ENCODE assay signal across 8 cellular contexts in the genomic region with DNA sequence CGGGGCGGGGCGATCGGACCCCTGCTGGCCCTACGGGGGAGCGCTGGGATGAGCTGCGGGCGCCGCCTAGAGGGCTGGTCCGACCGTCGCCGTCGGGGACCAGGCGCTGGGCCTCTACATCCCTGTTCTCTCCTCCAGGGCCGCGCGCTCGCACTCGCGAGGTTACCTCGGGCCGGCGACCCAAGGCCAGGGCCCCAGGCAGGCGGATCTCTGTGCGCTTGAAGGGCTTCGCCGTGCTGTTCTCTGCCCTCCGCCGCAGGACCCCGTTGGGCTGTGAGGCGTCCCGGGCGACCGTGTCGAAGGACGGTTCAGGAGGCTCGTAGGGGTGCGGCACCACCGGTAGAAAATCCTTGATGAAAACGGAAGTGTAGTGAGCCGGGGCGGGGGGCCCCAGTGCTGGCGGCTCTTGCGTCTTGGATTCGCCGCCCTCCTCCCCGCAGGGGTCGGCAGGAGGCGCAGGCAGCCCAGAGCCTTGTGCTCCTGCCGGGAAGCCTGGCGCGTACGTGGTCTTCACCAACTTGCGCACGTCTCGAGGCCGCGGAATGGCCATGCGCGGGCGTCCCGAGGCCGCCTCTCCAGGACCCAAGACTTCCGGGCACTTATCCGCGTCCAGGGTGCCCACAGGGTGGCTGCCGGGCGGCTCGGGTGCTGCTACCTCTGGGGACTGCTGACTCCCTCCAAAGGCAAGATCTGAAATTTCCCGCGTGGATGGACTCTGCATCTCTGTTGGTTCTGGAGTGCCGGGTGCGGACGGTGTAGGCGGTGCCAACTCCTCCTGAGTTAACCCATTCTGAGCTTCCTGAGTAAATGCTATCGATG. TPM values are rescaled to one million over a fixed set of nuclear protein-coding genes. Genes with fewer than 3 reads are reported as not detected.
A peak's percentile ranks its signal among the peaks of the same experiment; 100 is the strongest.
DNase-seq lines count a peak whose midpoint lies in the region; ATAC-seq, FAIRE-seq and TF ChIP-seq lines count a peak whose summit lies in the region.

No MANE protein-coding gene starts in this region.

- FAIRE-seq in HepG2 (lab: Jason Lieb, UNC): no peak
- no peak for FAIRE-seq in pancreas (lab: Jason Lieb, UNC)

- H3K79me2 ChIP-seq in HepG2 (ENCODE audit: insufficient read depth, low read length): no peaks in the 10 kb centered on the region
- no peaks in the 10 kb centered on the region for H3K79me2 ChIP-seq in fibroblast of lung (ENCODE audit: control insufficient read depth, insufficient read depth, low read length)

- intact Hi-C loops in HepG2 (cut with micrococcal nuclease; ENCODE audit: unreplicated experiment) (no loop called here), pancreas (cut with DNase I) (no loop called here)

- ATAC-seq in HepG2 (no peak), HG02943 (IDR thresholded peaks at IDR 0.05; ENCODE audit: low read depth, unreplicated experiment) (peak; percentile 43), pancreas (peak; percentile 43 to 72 (median 66))

- H2AFZ ChIP-seq in HepG2 (ENCODE audit: low read length) (no peak overlapping the region), fibroblast of lung (ENCODE audit: low read length) (no peak overlapping the region)

- H3K4me3 ChIP-seq in liver (ENCODE audit: low read depth in 1 of 3, low read length in 3 of 3): peak overlapping the region in 2 of 3 donors; percentile 53 to 59
- H3K4me3 ChIP-seq in HepG2 (replicated peaks in 1 of 3; ENCODE audit: insufficient read depth in 1 of 3, low read depth in 2 of 3, low read length in 3 of 3): no peak overlapping the region
- peak overlapping the region in 3 of 4 experiments; percentile 2 to 51 (median 42) for H3K4me3 ChIP-seq in fibroblast of lung (replicated peaks in 1 of 4; ENCODE audit: control extremely low read depth in 1 of 4, insufficient read depth in 1 of 4, low read depth in 3 of 4, low read length in 4 of 4)
- peak overlapping the region; percentile 7 to 47 (median 22) for H3K4me3 ChIP-seq in pancreas

- no peaks in the 10 kb centered on the region for H3K9me3 ChIP-seq in liver (ENCODE audit: control insufficient read depth in 4 of 4, low read length in 3 of 4)
- no peaks in the 10 kb centered on the region for H3K9me3 ChIP-seq in HepG2 (ENCODE audit: low read length)
- H3K9me3 ChIP-seq in fibroblast of lung (ENCODE audit: control insufficient read depth, insufficient read depth, low read depth, low read length): no peaks in the 10 kb centered on the region
- no peaks in the 10 kb centered on the region for H3K9me3 ChIP-seq in pancreas

- H3K4me1 ChIP-seq in liver (ENCODE audit: control insufficient read depth in 4 of 4, insufficient read depth in 4 of 4, low read length in 3 of 4): peaks cover 9 to 19% (median 17%) of the 10 kb centered on the region in 4 donors
- H3K4me1 ChIP-seq in HepG2 (ENCODE audit: insufficient read depth, low read length): peaks cover 43% of the 10 kb centered on the region
- peaks cover 8% of the 10 kb centered on the region for H3K4me1 ChIP-seq in fibroblast of lung (ENCODE audit: control insufficient read depth, extremely low read depth, insufficient read depth, low read length)
- peaks cover 0 to 6% (median 0%) of the 10 kb centered on the region in 3 donors for H3K4me1 ChIP-seq in pancreas

- peaks cover 0 to 3% (median 0%) of the 10 kb centered on the region in 4 donors for H3K27me3 ChIP-seq in liver (ENCODE audit: control insufficient read depth in 4 of 4, insufficient read depth in 4 of 4, low read length in 3 of 4)
- no peaks in the 10 kb centered on the region for H3K27me3 ChIP-seq in HepG2 (ENCODE audit: control insufficient read depth in 1 of 2, insufficient read depth in 2 of 2, low read length in 2 of 2)
- H3K27me3 ChIP-seq in fibroblast of lung (ENCODE audit: control insufficient read depth, insufficient read depth, low read length): peaks cover 11% of the 10 kb centered on the region
- H3K27me3 ChIP-seq in pancreas: peaks cover 0 to 6% (median 2%) of the 10 kb centered on the region in 4 donors

- H3K9ac ChIP-seq in liver (ENCODE audit: low read depth in 1 of 2, low read length in 2 of 2) (no peak overlapping the region), HepG2 (ENCODE audit: insufficient read depth, low read depth, low read length) (no peak overlapping the region), fibroblast of lung (ENCODE audit: insufficient read depth, low read length) (no peak overlapping the region)

- TF ChIP-seq RAD21 in liver (IDR thresholded peaks at IDR 0.05): peak; percentile 44 to 58
- TF ChIP-seq RAD21 in HepG2 (CRISPR knock-in tag; IDR thresholded peaks at IDR 0.05): no peak

- no peak for TF ChIP-seq EP300 in HepG2 (IDR thresholded peaks at IDR 0.05; ENCODE audit: low read depth in 2 of 2, low read length in 2 of 2)
- TF ChIP-seq EP300 in HepG2 (CRISPR knock-in tag; IDR thresholded peaks at IDR 0.05; ENCODE audit: borderline replicate concordance): no peak

- 6% methylated on average over 77 of the region's 77 CpGs for WGBS in liver
- 95% methylated on average over 56 of the region's 77 CpGs for WGBS in HepG2 (ENCODE audit: low lambda C conversion rate)
- WGBS in pancreas, 2 donors: 3% methylated on average over 63 to 77 of the region's 77 CpGs

- no TSS peak for BruUV-seq in HepG2 (replicated peaks; lab: Mats Ljungman, UMichigan)

- H3K36me3 ChIP-seq in liver (ENCODE audit: control insufficient read depth in 4 of 4, insufficient read depth in 3 of 4, low read depth in 1 of 4, low read length in 3 of 4) (peaks cover 0 to 1% (median 0%) of the 10 kb centered on the region in 4 donors), HepG2 (replicated peaks in 1 of 2; ENCODE audit: control insufficient read depth in 1 of 2, insufficient read depth in 2 of 2, low read length in 2 of 2) (no peaks in the 10 kb centered on the region), fibroblast of lung (ENCODE audit: control insufficient read depth, insufficient read depth, low read length) (no peaks in the 10 kb centered on the region), pancreas (no peaks in the 10 kb centered on the region)

- H3K27ac ChIP-seq in liver (ENCODE audit: low read depth in 1 of 2, low read length in 2 of 2): no peak overlapping the region
- no peak overlapping the region for H3K27ac ChIP-seq in HepG2 (ENCODE audit: extremely low read length, insufficient read depth, low read length)
- H3K27ac ChIP-seq in fibroblast of lung (ENCODE audit: insufficient read depth, low read length): no peak overlapping the region
- no peak overlapping the region for H3K27ac ChIP-seq in pancreas

- peak; percentile 48 for TF ChIP-seq CTCF in liver (IDR thresholded peaks at IDR 0.05; ENCODE audit: low read depth, low read length, missing input control)
- TF ChIP-seq CTCF in HepG2 (CRISPR knock-in tag; IDR thresholded peaks at IDR 0.05): no peak
- TF ChIP-seq CTCF in fibroblast of lung (conservative IDR thresholded peaks at IDR 0.05 in 1 of 2, IDR thresholded peaks at IDR 0.05 in 1 of 2; ENCODE audit: low read depth in 1 of 2, low read length in 2 of 2): peak; percentile 25 to 59
- peak in 1 of 4 donors; percentile 17 for TF ChIP-seq CTCF in pancreas (IDR thresholded peaks at IDR 0.05)

- CTCF ChIA-PET in HepG2 (lab: Yijun Ruan, JAX; ENCODE audit: low intra/inter-chr PET ratio, low total read pairs): no interaction called here

- DNase-seq in HepG2 (ENCODE audit: low spot score): no peak
- DNase-seq in NOMO-1 treated with DMSO at 0.1 percent for 48 hours (lab: John Stamatoyannopoulos, UW; ENCODE audit: unreplicated experiment): peak; percentile 85
- peak; percentile 86 for DNase-seq in activated T-cell treated with anti-CD3 and anti-CD28 coated beads for 48 hours (ENCODE audit: low read depth)
- DNase-seq in fibroblast of lung (ENCODE audit: low read depth in 2 of 2): peak; percentile 52 to 58
- peak in 4 of 6 donors; percentile 38 to 79 (median 66) for DNase-seq in pancreas
- peak; percentile 68 for DNase-seq in ureter (ENCODE audit: low spot score)

- in situ Hi-C loops in HepG2 (cut with HindIII; ENCODE audit: extremely low pct_ligation_motif_present, low pct_unique_long_range_greater_than_20kb): no loop called here

- POLR2A ChIA-PET in HepG2 (lab: Yijun Ruan, JAX): interaction anchor here (1.4 kb wide), 1 partner anchor 11 kb away, joined by 3 read pairs; a partner anchor contains a TSS

- no peak overlapping the region for H3K4me2 ChIP-seq in HepG2 (ENCODE audit: low read depth, low read length)
- peak overlapping the region; percentile 8 for H3K4me2 ChIP-seq in fibroblast of lung (ENCODE audit: extremely low read depth, insufficient read depth, low read length)

- no peak for TF ChIP-seq POLR2A in HepG2 (IDR thresholded peaks at IDR 0.05; ENCODE audit: insufficient read depth in 1 of 2, low read depth in 2 of 2, low read length in 2 of 2)

- H4K20me1 ChIP-seq in HepG2 (ENCODE audit: insufficient read depth, low read length) (no peaks in the 10 kb centered on the region), fibroblast of lung (ENCODE audit: control insufficient read depth, extremely low read depth, insufficient read depth, low read length) (no peaks in the 10 kb centered on the region)

RNA-seq across cellular contexts. Expression of a gene that starts 2.0 kb away (rescaled TPM):
- under 1 TPM; 0.28 to 0.67 TPM for total RNA-seq in liver
- under 1 TPM; 0.04 to 0.39 TPM for polyA plus RNA-seq in liver
- 0.28 and 0.69 TPM in 2 replicates for total RNA-seq in HepG2 (2016; rRNA removed; fragmentation: Illumina TruSeq; extraction: Trizol)
- not detected in 2 replicates for total RNA-seq in HepG2 (2016; cell fraction: cytosol; rRNA removed; fragmentation: Illumina TruSeq; extraction: Trizol; ENCODE audit: low read depth)
- 0.18 and 0.63 TPM in 2 replicates for total RNA-seq in HepG2 (2016; cell fraction: insoluble cytoplasmic fraction; rRNA removed; fragmentation: Illumina TruSeq; extraction: Trizol)
- 0.09 and 0.10 TPM in 2 replicates for total RNA-seq in HepG2 (2016; cell fraction: membrane; rRNA removed; fragmentation: Illumina TruSeq; extraction: Trizol)
- 0.72 and 0.96 TPM in 2 replicates for total RNA-seq in HepG2 (2016; cell fraction: nucleus; rRNA removed; fragmentation: Illumina TruSeq; extraction: Trizol)
- 1.1 and 1.9 TPM in 2 replicates for polyA plus RNA-seq in HepG2 (2011; rRNA removed)
- 0.81 and 0.99 TPM in 2 replicates for polyA plus RNA-seq in HepG2 (2011; cell fraction: cytosol; rRNA removed)
- 10.6 and 11.1 TPM in 2 replicates for polyA plus RNA-seq in HepG2 (2011; cell fraction: nucleus; rRNA removed)
- 1.7 and 2.2 TPM in 2 replicates for polyA plus RNA-seq in HepG2 (2012)
- polyA plus RNA-seq in HepG2 (2016; cell fraction: cytosol; fragmentation: Illumina TruSeq; extraction: Trizol; ENCODE audit: low read depth): 0.06 and 0.07 TPM in 2 replicates
- polyA plus RNA-seq in HepG2 (2016; cell fraction: insoluble cytoplasmic fraction; fragmentation: Illumina TruSeq; extraction: Trizol; ENCODE audit: low read depth): 0.14 and 0.29 TPM in 2 replicates
- polyA plus RNA-seq in HepG2 (2016; cell fraction: membrane; fragmentation: Illumina TruSeq; extraction: Trizol; ENCODE audit: low read depth): 0.06 and 0.14 TPM in 2 replicates
- 2.1 and 3.0 TPM in 2 replicates for polyA plus RNA-seq in HepG2 (2016; cell fraction: nucleus; fragmentation: Illumina TruSeq; extraction: Trizol; ENCODE audit: insufficient read depth, low read depth)
- polyA minus RNA-seq in HepG2 (2011; rRNA and poly(A)+ RNA removed; ENCODE audit: low replicate concordance): 1.1 and 1.6 TPM in 2 replicates
- 0.69 and 0.79 TPM in 2 replicates for polyA minus RNA-seq in HepG2 (2011; cell fraction: cytosol; rRNA and poly(A)+ RNA removed)
- polyA minus RNA-seq in HepG2 (2011; cell fraction: nucleus; rRNA and poly(A)+ RNA removed): 2.4 and 2.6 TPM in 2 replicates
- total RNA-seq in fibroblast of lung: 0.77 and 1.5 TPM in 2 replicates
- polyA plus RNA-seq in fibroblast of lung: 0.34 and 0.43 TPM in 2 replicates
- polyA plus RNA-seq in fibroblast of lung (2012): 1.2 and 1.7 TPM in 2 replicates
- 0.16 and 1.4 TPM in 2 replicates for polyA minus RNA-seq in fibroblast of lung (ENCODE audit: low replicate concordance)
- under 1 TPM; 0.19 to 0.38 (median 0.31) TPM for total RNA-seq in pancreas
- under 1 TPM; 0.34 to 0.38 TPM for polyA plus RNA-seq in pancreas
- total RNA-seq in ureter: 2.4 TPM

RNA-seq across cellular contexts. Expression of a gene that starts 3.2 kb away (rescaled TPM):
- total RNA-seq in liver (1 to 10 TPM; 1.8 TPM), HepG2 (2016; rRNA removed; fragmentation: Illumina TruSeq; extraction: Trizol) (0.27 and 0.31 TPM in 2 replicates), fibroblast of lung (0.17 TPM in 1 of 2 replicates, not detected in the other), pancreas (10 to 100 TPM in 1 of 6 donors, under 1 TPM in 3, not detected in 2; 0.28 to 11.6 (median 0.71) TPM), ureter (12.9 TPM)
- polyA plus RNA-seq in liver (10 to 100 TPM in 1 of 2 donors, 1 to 10 TPM in 1; 1.8 to 23.7 TPM), HepG2 (2011; rRNA removed) (0.35 and 0.40 TPM in 2 replicates), fibroblast of lung (not detected in 2 replicates), pancreas (under 1 TPM in 1 of 2 donors, not detected in 1; 0.28 TPM)
- total RNA-seq in HepG2 (2016; cell fraction: cytosol; rRNA removed; fragmentation: Illumina TruSeq; extraction: Trizol; ENCODE audit: low read depth): 0.44 TPM in 1 of 2 replicates, not detected in the other
- 0.22 TPM in 1 of 2 replicates, not detected in the other for total RNA-seq in HepG2 (2016; cell fraction: insoluble cytoplasmic fraction; rRNA removed; fragmentation: Illumina TruSeq; extraction: Trizol)
- 0.34 TPM in 1 of 2 replicates, not detected in the other for total RNA-seq in HepG2 (2016; cell fraction: membrane; rRNA removed; fragmentation: Illumina TruSeq; extraction: Trizol)
- 0.47 TPM in 1 of 2 replicates, not detected in the other for total RNA-seq in HepG2 (2016; cell fraction: nucleus; rRNA removed; fragmentation: Illumina TruSeq; extraction: Trizol)
- polyA plus RNA-seq in HepG2 (2011; cell fraction: cytosol; rRNA removed): 0.20 and 0.21 TPM in 2 replicates
- 1.2 and 1.6 TPM in 2 replicates for polyA plus RNA-seq in HepG2 (2011; cell fraction: nucleus; rRNA removed)
- polyA plus RNA-seq in HepG2 (2012): 0.19 and 0.21 TPM in 2 replicates
- not detected in 2 replicates for polyA plus RNA-seq in HepG2 (2016; cell fraction: cytosol; fragmentation: Illumina TruSeq; extraction: Trizol; ENCODE audit: low read depth)
- not detected in 2 replicates for polyA plus RNA-seq in HepG2 (2016; cell fraction: insoluble cytoplasmic fraction; fragmentation: Illumina TruSeq; extraction: Trizol; ENCODE audit: low read depth)
- not detected in 2 replicates for polyA plus RNA-seq in HepG2 (2016; cell fraction: membrane; fragmentation: Illumina TruSeq; extraction: Trizol; ENCODE audit: low read depth)
- not detected in 2 replicates for polyA plus RNA-seq in HepG2 (2016; cell fraction: nucleus; fragmentation: Illumina TruSeq; extraction: Trizol; ENCODE audit: insufficient read depth, low read depth)
- polyA minus RNA-seq in HepG2 (2011; rRNA and poly(A)+ RNA removed; ENCODE audit: low replicate concordance): 1.6 and 4.8 TPM in 2 replicates
- not detected in 2 replicates for polyA minus RNA-seq in HepG2 (2011; cell fraction: cytosol; rRNA and poly(A)+ RNA removed)
- 1.0 and 3.2 TPM in 2 replicates for polyA minus RNA-seq in HepG2 (2011; cell fraction: nucleus; rRNA and poly(A)+ RNA removed)
- not detected in 2 replicates for polyA plus RNA-seq in fibroblast of lung (2012)
- not detected in 2 replicates for polyA minus RNA-seq in fibroblast of lung (ENCODE audit: low replicate concordance)

RNA-seq across cellular contexts. Expression of a gene that starts 9.8 kb away (rescaled TPM):
- total RNA-seq in liver (10 to 100 TPM in 1 of 2 donors, 1 to 10 TPM in 1; 10.0 to 17.5 TPM), HepG2 (2016; rRNA removed; fragmentation: Illumina TruSeq; extraction: Trizol) (3.6 and 6.6 TPM in 2 replicates), fibroblast of lung (not detected in 2 replicates), pancreas (1 to 10 TPM in 4 of 6 donors, under 1 TPM in 2; 0.49 to 1.6 (median 1.2) TPM), ureter (0.65 TPM)
- polyA plus RNA-seq in liver (10 to 100 TPM; 17.3 to 18.0 TPM), HepG2 (2011; rRNA removed) (6.0 and 7.0 TPM in 2 replicates), fibroblast of lung (not detected in 2 replicates), pancreas (1 to 10 TPM; 1.7 to 2.1 TPM)
- 7.0 and 8.2 TPM in 2 replicates for total RNA-seq in HepG2 (2016; cell fraction: cytosol; rRNA removed; fragmentation: Illumina TruSeq; extraction: Trizol; ENCODE audit: low read depth)
- 3.7 and 9.0 TPM in 2 replicates for total RNA-seq in HepG2 (2016; cell fraction: insoluble cytoplasmic fraction; rRNA removed; fragmentation: Illumina TruSeq; extraction: Trizol)
- 4.6 and 5.2 TPM in 2 replicates for total RNA-seq in HepG2 (2016; cell fraction: membrane; rRNA removed; fragmentation: Illumina TruSeq; extraction: Trizol)
- 5.5 and 7.9 TPM in 2 replicates for total RNA-seq in HepG2 (2016; cell fraction: nucleus; rRNA removed; fragmentation: Illumina TruSeq; extraction: Trizol)
- polyA plus RNA-seq in HepG2 (2011; cell fraction: cytosol; rRNA removed): 5.9 and 7.1 TPM in 2 replicates
- 24.2 and 29.4 TPM in 2 replicates for polyA plus RNA-seq in HepG2 (2011; cell fraction: nucleus; rRNA removed)
- 6.4 and 9.0 TPM in 2 replicates for polyA plus RNA-seq in HepG2 (2012)
- 2.3 and 2.4 TPM in 2 replicates for polyA plus RNA-seq in HepG2 (2016; cell fraction: cytosol; fragmentation: Illumina TruSeq; extraction: Trizol; ENCODE audit: low read depth)
- 4.0 and 4.3 TPM in 2 replicates for polyA plus RNA-seq in HepG2 (2016; cell fraction: insoluble cytoplasmic fraction; fragmentation: Illumina TruSeq; extraction: Trizol; ENCODE audit: low read depth)
- polyA plus RNA-seq in HepG2 (2016; cell fraction: membrane; fragmentation: Illumina TruSeq; extraction: Trizol; ENCODE audit: low read depth): 4.3 and 5.1 TPM in 2 replicates
- polyA plus RNA-seq in HepG2 (2016; cell fraction: nucleus; fragmentation: Illumina TruSeq; extraction: Trizol; ENCODE audit: insufficient read depth, low read depth): 13.5 and 13.8 TPM in 2 replicates
- polyA minus RNA-seq in HepG2 (2011; rRNA and poly(A)+ RNA removed; ENCODE audit: low replicate concordance): 30.0 and 58.9 TPM in 2 replicates
- 3.8 and 7.7 TPM in 2 replicates for polyA minus RNA-seq in HepG2 (2011; cell fraction: cytosol; rRNA and poly(A)+ RNA removed)
- 7.5 and 12.6 TPM in 2 replicates for polyA minus RNA-seq in HepG2 (2011; cell fraction: nucleus; rRNA and poly(A)+ RNA removed)
- 0.05 TPM in 1 of 2 replicates, not detected in the other for polyA plus RNA-seq in fibroblast of lung (2012)
- not detected in 2 replicates for polyA minus RNA-seq in fibroblast of lung (ENCODE audit: low replicate concordance)

RNA-seq across cellular contexts. Expression of a gene that starts 11.0 kb away (rescaled TPM):
- total RNA-seq in liver (1 to 10 TPM; 1.8 to 2.4 TPM), HepG2 (2016; rRNA removed; fragmentation: Illumina TruSeq; extraction: Trizol) (11.1 and 13.0 TPM in 2 replicates), fibroblast of lung (6.4 and 7.4 TPM in 2 replicates), pancreas (1 to 10 TPM; 1.8 to 3.5 (median 3.1) TPM), ureter (7.8 TPM)
- polyA plus RNA-seq in liver (1 to 10 TPM; 2.7 TPM), HepG2 (2011; rRNA removed) (6.0 and 8.5 TPM in 2 replicates), fibroblast of lung (5.3 and 5.6 TPM in 2 replicates), pancreas (1 to 10 TPM; 4.6 to 9.8 TPM)
- total RNA-seq in HepG2 (2016; cell fraction: cytosol; rRNA removed; fragmentation: Illumina TruSeq; extraction: Trizol; ENCODE audit: low read depth): 6.2 and 6.8 TPM in 2 replicates
- 10.6 and 12.4 TPM in 2 replicates for total RNA-seq in HepG2 (2016; cell fraction: insoluble cytoplasmic fraction; rRNA removed; fragmentation: Illumina TruSeq; extraction: Trizol)
- 7.9 and 8.2 TPM in 2 replicates for total RNA-seq in HepG2 (2016; cell fraction: membrane; rRNA removed; fragmentation: Illumina TruSeq; extraction: Trizol)
- total RNA-seq in HepG2 (2016; cell fraction: nucleus; rRNA removed; fragmentation: Illumina TruSeq; extraction: Trizol): 8.6 and 10.2 TPM in 2 replicates
- polyA plus RNA-seq in HepG2 (2011; cell fraction: cytosol; rRNA removed): 5.7 and 6.1 TPM in 2 replicates
- 12.2 and 14.9 TPM in 2 replicates for polyA plus RNA-seq in HepG2 (2011; cell fraction: nucleus; rRNA removed)
- polyA plus RNA-seq in HepG2 (2012): 14.6 and 18.0 TPM in 2 replicates
- 6.8 and 7.1 TPM in 2 replicates for polyA plus RNA-seq in HepG2 (2016; cell fraction: cytosol; fragmentation: Illumina TruSeq; extraction: Trizol; ENCODE audit: low read depth)
- polyA plus RNA-seq in HepG2 (2016; cell fraction: insoluble cytoplasmic fraction; fragmentation: Illumina TruSeq; extraction: Trizol; ENCODE audit: low read depth): 12.2 and 14.9 TPM in 2 replicates
- polyA plus RNA-seq in HepG2 (2016; cell fraction: membrane; fragmentation: Illumina TruSeq; extraction: Trizol; ENCODE audit: low read depth): 5.6 and 5.7 TPM in 2 replicates
- 7.6 and 11.7 TPM in 2 replicates for polyA plus RNA-seq in HepG2 (2016; cell fraction: nucleus; fragmentation: Illumina TruSeq; extraction: Trizol; ENCODE audit: insufficient read depth, low read depth)
- 3.8 and 5.0 TPM in 2 replicates for polyA minus RNA-seq in HepG2 (2011; rRNA and poly(A)+ RNA removed; ENCODE audit: low replicate concordance)
- polyA minus RNA-seq in HepG2 (2011; cell fraction: cytosol; rRNA and poly(A)+ RNA removed): 3.3 and 4.6 TPM in 2 replicates
- polyA minus RNA-seq in HepG2 (2011; cell fraction: nucleus; rRNA and poly(A)+ RNA removed): 10.6 and 14.0 TPM in 2 replicates
- 6.0 and 6.5 TPM in 2 replicates for polyA plus RNA-seq in fibroblast of lung (2012)
- polyA minus RNA-seq in fibroblast of lung (ENCODE audit: low replicate concordance): 0.48 TPM in 1 of 2 replicates, not detected in the other

RNA-seq across cellular contexts. Expression of a gene that starts 46.4 kb away (rescaled TPM):
- total RNA-seq in liver (1 to 10 TPM in 1 of 2 donors, under 1 TPM in 1; 0.92 to 1.8 TPM), HepG2 (2016; rRNA removed; fragmentation: Illumina TruSeq; extraction: Trizol) (6.5 and 9.6 TPM in 2 replicates), fibroblast of lung (12.6 and 13.6 TPM in 2 replicates), pancreas (1 to 10 TPM; 1.1 to 5.8 (median 1.9) TPM), ureter (10.3 TPM)
- polyA plus RNA-seq in liver (under 1 TPM; 0.66 to 0.74 TPM), HepG2 (2011; rRNA removed) (5.7 and 6.6 TPM in 2 replicates), fibroblast of lung (9.4 and 14.6 TPM in 2 replicates), pancreas (1 to 10 TPM; 1.6 to 5.1 TPM)
- total RNA-seq in HepG2 (2016; cell fraction: cytosol; rRNA removed; fragmentation: Illumina TruSeq; extraction: Trizol; ENCODE audit: low read depth): 2.3 and 2.5 TPM in 2 replicates
- 5.6 and 9.2 TPM in 2 replicates for total RNA-seq in HepG2 (2016; cell fraction: insoluble cytoplasmic fraction; rRNA removed; fragmentation: Illumina TruSeq; extraction: Trizol)
- 4.6 and 5.4 TPM in 2 replicates for total RNA-seq in HepG2 (2016; cell fraction: membrane; rRNA removed; fragmentation: Illumina TruSeq; extraction: Trizol)
- 6.0 and 8.1 TPM in 2 replicates for total RNA-seq in HepG2 (2016; cell fraction: nucleus; rRNA removed; fragmentation: Illumina TruSeq; extraction: Trizol)
- polyA plus RNA-seq in HepG2 (2011; cell fraction: cytosol; rRNA removed): 2.3 and 3.6 TPM in 2 replicates
- 1.3 and 1.6 TPM in 2 replicates for polyA plus RNA-seq in HepG2 (2011; cell fraction: nucleus; rRNA removed)
- 9.7 and 12.5 TPM in 2 replicates for polyA plus RNA-seq in HepG2 (2012)
- polyA plus RNA-seq in HepG2 (2016; cell fraction: cytosol; fragmentation: Illumina TruSeq; extraction: Trizol; ENCODE audit: low read depth): 1.6 and 4.1 TPM in 2 replicates
- polyA plus RNA-seq in HepG2 (2016; cell fraction: insoluble cytoplasmic fraction; fragmentation: Illumina TruSeq; extraction: Trizol; ENCODE audit: low read depth): 9.3 and 9.5 TPM in 2 replicates
- 4.1 and 4.4 TPM in 2 replicates for polyA plus RNA-seq in HepG2 (2016; cell fraction: membrane; fragmentation: Illumina TruSeq; extraction: Trizol; ENCODE audit: low read depth)
- polyA plus RNA-seq in HepG2 (2016; cell fraction: nucleus; fragmentation: Illumina TruSeq; extraction: Trizol; ENCODE audit: insufficient read depth, low read depth): 7.1 and 8.5 TPM in 2 replicates
- polyA minus RNA-seq in HepG2 (2011; rRNA and poly(A)+ RNA removed; ENCODE audit: low replicate concordance): 3.3 and 4.3 TPM in 2 replicates
- 4.4 and 5.2 TPM in 2 replicates for polyA minus RNA-seq in HepG2 (2011; cell fraction: cytosol; rRNA and poly(A)+ RNA removed)
- polyA minus RNA-seq in HepG2 (2011; cell fraction: nucleus; rRNA and poly(A)+ RNA removed): 3.1 and 3.6 TPM in 2 replicates
- 11.3 and 15.7 TPM in 2 replicates for polyA plus RNA-seq in fibroblast of lung (2012)
- 3.3 and 4.9 TPM in 2 replicates for polyA minus RNA-seq in fibroblast of lung (ENCODE audit: low replicate concordance)

Comparison
In these comparisons a context has a peak if more than half of its experiments do, and no peak if none do; other contexts are left out.
1. H3K4me3 ChIP-seq: peak in liver (2 of 3), fibroblast of lung (3 of 4) and pancreas (4 of 4); none in HepG2 (0 of 3).